In the genomic region with DNA sequence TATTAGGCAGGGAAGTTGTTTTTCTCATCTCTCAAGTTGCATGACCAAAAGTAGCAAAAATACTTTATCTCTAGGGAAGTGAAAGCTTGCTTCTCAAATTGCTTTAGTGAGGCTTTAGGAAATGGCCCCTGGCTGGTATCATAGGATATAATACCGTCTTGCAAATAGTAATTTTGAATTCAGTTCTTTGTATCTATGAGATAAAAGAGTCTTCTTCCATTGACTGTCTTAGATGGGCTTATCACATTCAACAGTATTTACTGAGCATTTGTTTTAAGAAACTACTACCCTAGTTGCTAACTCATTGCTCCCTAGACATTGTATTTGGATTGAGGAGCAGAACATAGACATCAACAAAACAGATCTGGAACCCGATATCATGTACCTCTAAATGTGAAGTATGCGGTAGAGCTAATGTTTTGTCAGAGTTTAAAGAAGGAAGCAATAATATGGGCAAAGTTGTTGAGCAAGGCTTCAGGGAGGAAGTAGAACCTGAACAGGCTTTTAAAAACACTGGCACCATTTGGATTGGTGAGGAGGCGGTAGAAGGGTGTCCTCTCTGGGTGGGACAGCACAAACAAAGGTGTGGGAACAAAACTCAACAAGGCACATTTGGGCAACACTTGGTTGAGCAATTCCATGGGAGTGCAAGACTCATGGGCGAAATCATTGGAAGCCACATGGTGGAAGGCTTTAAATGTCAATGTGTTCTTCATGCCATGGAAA, we compare ENCODE assay signal across 12 cellular contexts.
DNase-seq lines count a peak whose midpoint lies in the region; ATAC-seq and TF ChIP-seq lines count a peak whose summit lies in the region.
"Had no signal": no experiment of that assay in that cellular context is flagged by ENCODE, and none has a peak within 500 bp of the region (broad histone marks: within the 10 kb centered on the region; RNA-seq: fewer than 3 reads in every experiment).

No MANE protein-coding gene starts in this region.

- H3K4me1 Mint-ChIP-seq in progenitor cell of endocrine pancreas (ENCODE audit: low read depth), result no peaks in the 10 kb centered on the region

- ATAC-seq in HG03159 (IDR thresholded peaks at IDR 0.05; ENCODE audit: unreplicated experiment) (peak; percentile 75), HG02763 (IDR thresholded peaks at IDR 0.05; ENCODE audit: unreplicated experiment) (no peak)

- no peaks in the 10 kb centered on the region for H3K36me3 Mint-ChIP-seq in progenitor cell of endocrine pancreas (ENCODE audit: insufficient read depth)

- H3K27me3 Mint-ChIP-seq in progenitor cell of endocrine pancreas, result no peaks in the 10 kb centered on the region

- H3K27ac ChIP-seq in SU-DHL-6 (ENCODE audit: low read depth, low read length), result peak overlapping the region; percentile 94

- H3K9ac ChIP-seq in SU-DHL-6 (ENCODE audit: low read length), result peak overlapping the region; percentile 34

- no peaks in the 10 kb centered on the region for H4K20me1 ChIP-seq in SU-DHL-6 (ENCODE audit: low read depth, low read length)

- TF ChIP-seq CTCF in SU-DHL-6 (IDR thresholded peaks at IDR 0.05; ENCODE audit: insufficient read depth, low read length, poor library complexity, severe bottlenecking), result no peak
- no peak for TF ChIP-seq CTCF in progenitor cell of endocrine pancreas (IDR thresholded peaks at IDR 0.05; ENCODE audit: unreplicated experiment)

- H3K4me2 ChIP-seq in SU-DHL-6 (ENCODE audit: low read depth, low read length, poor library complexity, severe bottlenecking), result peak overlapping the region; percentile 64

- H3K9me2 ChIP-seq in SU-DHL-6 (replicated peaks; ENCODE audit: insufficient read depth, low read length), result no peaks in the 10 kb centered on the region

- H3K9me3 Mint-ChIP-seq in progenitor cell of endocrine pancreas (ENCODE audit: low read depth), result peaks cover 6% of the 10 kb centered on the region

- H3K9me3 ChIP-seq in SU-DHL-6 (ENCODE audit: insufficient read depth, low read length), result no peaks in the 10 kb centered on the region

- peak overlapping the region; percentile 6 for H2AFZ ChIP-seq in SU-DHL-6 (ENCODE audit: low read depth, low read length, severe bottlenecking)

- H3K27me3 ChIP-seq in SU-DHL-6 (ENCODE audit: low read length), result no peaks in the 10 kb centered on the region

- H3K36me3 ChIP-seq in SU-DHL-6 (ENCODE audit: low read length), result no peaks in the 10 kb centered on the region

- H3F3A ChIP-seq in SU-DHL-6 (ENCODE audit: insufficient read depth), result peaks cover 74% of the 10 kb centered on the region

- no peak overlapping the region for H3K4me3 Mint-ChIP-seq in progenitor cell of endocrine pancreas (ENCODE audit: low read depth)

- H3K79me2 ChIP-seq in SU-DHL-6 (ENCODE audit: insufficient read depth, low read length), result no peaks in the 10 kb centered on the region

- no peak overlapping the region for H3K4me3 ChIP-seq in SU-DHL-6 (ENCODE audit: insufficient read depth, low read length, poor library complexity, severe bottlenecking)

- DNase-seq in CD1c-positive myeloid dendritic cell (ENCODE audit: extremely low spot score) (peak; percentile 86), medulla oblongata (ENCODE audit: extremely low spot score) (peak; percentile 70), UCSD-AML1 (lab: John Stamatoyannopoulos, UW; ENCODE audit: unreplicated experiment) (no peak), RKO (ENCODE audit: low spot score) (no peak), progenitor cell of endocrine pancreas (ENCODE audit: low spot score, unreplicated experiment) (no peak)
- DNase-seq: ACHN; activated CD8-positive, alpha-beta memory T cell treated with anti-CD3 and anti-CD28 coated beads for 24 hours; NCI-H2029 treated with DMSO at 0.1 percent for 48 hours; SHP77 treated with DMSO at 0.1 percent for 48 hours had no signal

- H3K27ac Mint-ChIP-seq in progenitor cell of endocrine pancreas, result no peak overlapping the region

Comparison
In these comparisons a context has a peak if more than half of its experiments do, and no peak if none do; other contexts are left out.
1. DNase-seq: peak in CD1c-positive myeloid dendritic cell (single experiment) and medulla oblongata (single experiment); none in UCSD-AML1 (single experiment), RKO (single experiment) and progenitor cell of endocrine pancreas (single experiment).